18 cellular contexts compared by ENCODE assay signal in genomic region chr21:45639206-45640000, GRCh38. TPM values are rescaled to one million over a fixed set of nuclear protein-coding genes. Genes with fewer than 3 reads are reported as not detected.
A peak's percentile ranks its signal among the peaks of the same experiment; 100 is the strongest.
DNase-seq lines count a peak whose midpoint lies in the region; TF ChIP-seq lines count a peak whose summit lies in the region.
"Had no signal": no experiment of that assay in that cellular context is flagged by ENCODE, and none has a peak within 500 bp of the region (broad histone marks: within the 10 kb centered on the region; RNA-seq: fewer than 3 reads in every experiment).

No MANE protein-coding gene starts in this region.

- H3K4me2 ChIP-seq in osteoblast (ENCODE audit: insufficient read depth, low read length) = no peak overlapping the region
- H3K4me2 ChIP-seq: GM23338 had no signal

- H3K9me3 ChIP-seq in osteoblast (ENCODE audit: low read depth, low read length) = no peaks in the 10 kb centered on the region
- H3K9me3 ChIP-seq: right lobe of liver had no signal

- no peaks in the 10 kb centered on the region for H3K79me2 ChIP-seq in osteoblast (ENCODE audit: insufficient read depth, low read length)

- in situ Hi-C loops in G401 (cut with HindIII; ENCODE audit: low sequenced_read_pairs) = no loop called here

- TF ChIP-seq CTCF in osteoblast (IDR thresholded peaks at IDR 0.05; ENCODE audit: extremely low read depth, low read depth, low read length) = no peak
- TF ChIP-seq CTCF in GM20000 (IDR thresholded peaks at IDR 0.05; ENCODE audit: extremely low read depth, missing control alignments) = no peak

- no peaks in the 10 kb centered on the region for H3K36me3 ChIP-seq in osteoblast (ENCODE audit: insufficient read depth, low read length)
- H3K36me3 ChIP-seq: right lobe of liver had no signal

- peaks cover 4% of the 10 kb centered on the region for H3K4me1 ChIP-seq in osteoblast (ENCODE audit: insufficient read depth, low read length)
- H3K4me1 ChIP-seq: foreskin keratinocyte, right lobe of liver had no signal

- peak; percentile 42 for DNase-seq in NCI-H345 (lab: John Stamatoyannopoulos, UW)
- no peak for DNase-seq in NCI-H345 treated with DMSO at 0.1 percent for 48 hours (lab: John Stamatoyannopoulos, UW; ENCODE audit: unreplicated experiment)
- DNase-seq in G401 (ENCODE audit: low spot score) = peak; percentile 32
- DNase-seq in RPMI7951 (ENCODE audit: low read depth) = peak; percentile 66
- DNase-seq in osteoblast (ENCODE audit: insufficient read length, low spot score, missing footprints) = peak; percentile 89
- DNase-seq in GM03348 (ENCODE audit: low spot score) = no peak
- DNase-seq in GM20000 (ENCODE audit: low spot score) = no peak
- no peak for DNase-seq in stimulated activated CD8-positive, alpha-beta memory T cell treated with anti-CD3 and anti-CD28 coated beads, Interleukin-4, amount 100 ng/mL, for 48 hours
- DNase-seq: activated CD4-positive, alpha-beta T cell treated with anti-CD3 and anti-CD28 coated beads for 48 hours; activated naive CD4-positive, alpha-beta T cell treated with anti-CD3 and anti-CD28 coated beads for 36 hours; COR-L47; foreskin keratinocyte; NCI-H1417 treated with DMSO at 0.1 percent for 48 hours; nucleus accumbens; right lobe of liver had no signal

- peaks cover 3% of the 10 kb centered on the region for H4K20me1 ChIP-seq in osteoblast (ENCODE audit: insufficient read depth, low read length)

- H2AFZ ChIP-seq in osteoblast (ENCODE audit: low read length) = no peak overlapping the region
- H2AFZ ChIP-seq: GM23338 had no signal

- no peak overlapping the region for H3K27ac ChIP-seq in osteoblast (ENCODE audit: low read depth, low read length)
- H3K27ac ChIP-seq: coronary artery, foreskin keratinocyte had no signal

- H3K27me3 ChIP-seq in osteoblast (ENCODE audit: insufficient read depth, low read length) = peaks cover 20% of the 10 kb centered on the region
- H3K27me3 ChIP-seq: right lobe of liver had no signal

- no peak overlapping the region for H3K4me3 ChIP-seq in osteoblast (ENCODE audit: insufficient read depth, low read length)
- H3K4me3 ChIP-seq: coronary artery, GM23338, right lobe of liver had no signal

RNA-seq across cellular contexts. Expression of gene PCBP3, which starts 4.1 kb away (rescaled TPM):
- total RNA-seq in G401 (2014; rRNA removed; shearing (Covaris generic)) = 1.7 and 4.0 TPM in 2 replicates
- 4.0 and 8.4 TPM in 2 replicates for total RNA-seq in RPMI7951 (2014; rRNA removed; shearing (Covaris generic))
- total RNA-seq in osteoblast = 1.1 and 1.2 TPM in 2 replicates
- total RNA-seq: SK-MEL-5 had no signal

Comparison
In these comparisons a context has a peak if more than half of its experiments do, and no peak if none do; other contexts are left out.
1. DNase-seq: peak in NCI-H345 (single experiment), G401 (single experiment), RPMI7951 (single experiment) and osteoblast (single experiment); none in NCI-H345 treated with DMSO at 0.1 percent for 48 hours (single experiment), GM03348 (single experiment), GM20000 (single experiment) and stimulated activated CD8-positive, alpha-beta memory T cell treated with anti-CD3 and anti-CD28 coated beads, Interleukin-4, amount 100 ng/mL, for 48 hours (single experiment).